8 cellular contexts compared by ENCODE assay signal in the genomic region with DNA sequence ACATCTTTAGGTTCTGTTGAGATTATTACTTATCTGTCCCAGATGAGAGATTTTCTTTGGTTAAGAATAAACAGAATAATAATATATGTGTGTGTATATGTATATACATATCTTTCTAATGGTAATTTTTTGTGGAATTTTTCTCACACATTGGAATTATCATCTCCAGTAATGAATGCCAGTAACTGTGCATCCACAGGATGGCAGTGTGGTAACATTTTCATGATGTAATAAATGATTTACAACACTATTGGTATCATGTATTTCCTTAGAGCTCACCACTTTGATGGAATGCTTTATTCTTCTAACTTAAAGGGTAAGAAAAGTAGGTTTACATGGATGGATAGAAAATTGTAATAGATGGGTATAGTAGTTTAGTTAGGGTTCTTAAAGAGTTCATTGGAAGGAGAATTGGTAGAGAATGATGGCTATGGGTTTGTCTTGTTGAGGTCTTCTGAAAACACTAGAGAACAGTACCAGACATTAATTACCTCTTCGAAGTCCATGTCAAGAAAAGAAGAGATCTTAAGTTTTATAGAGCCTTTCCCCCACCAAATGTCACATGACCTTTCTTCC.
DNase-seq lines count a peak whose midpoint lies in the region; ATAC-seq and TF ChIP-seq lines count a peak whose summit lies in the region.

No MANE protein-coding gene starts in this region.

- no peak for TF ChIP-seq EP300 in upper lobe of left lung (IDR thresholded peaks at IDR 0.05)

- peaks cover 0 to 4% of the 10 kb centered on the region in 2 donors for H3K9me3 Mint-ChIP-seq in natural killer cell
- H3K9me3 Mint-ChIP-seq in natural killer cell treated with Interleukin-12 subunit alpha and Interleukin-12 subunit beta and Interleukin-15 and Interleukin-18, amount 100 ng/mL, for 72 hours = peaks cover 2% of the 10 kb centered on the region

- no peaks in the 10 kb centered on the region for H3K27me3 ChIP-seq in upper lobe of left lung

- ATAC-seq in natural killer cell (peak in 2 of 3 donors; percentile 52 to 62), upper lobe of left lung (ENCODE audit: low FRiP score in 2 of 2) (peak in 1 of 2 donors; percentile 51), HG02970 (IDR thresholded peaks at IDR 0.05; ENCODE audit: low FRiP score, unreplicated experiment) (no peak)
- no peak for ATAC-seq in natural killer cell treated with Interleukin-12 subunit alpha and Interleukin-12 subunit beta and Interleukin-15 and Interleukin-18, amount 100 ng/mL, for 72 hours

- peaks cover 52 to 64% of the 10 kb centered on the region in 2 donors for H3K4me1 Mint-ChIP-seq in natural killer cell
- peaks cover 42% of the 10 kb centered on the region in 2 donors for H3K4me1 Mint-ChIP-seq in natural killer cell treated with Interleukin-12 subunit alpha and Interleukin-12 subunit beta and Interleukin-15 and Interleukin-18, amount 100 ng/mL, for 72 hours (ENCODE audit: low read depth in 2 of 2)

- intact Hi-C loops in natural killer cell (cut with micrococcal nuclease) = loop anchor here (2.0 kb wide), 1 partner anchor 158 kb away; no protein-coding TSS in a partner anchor

- TF ChIP-seq POLR2A in upper lobe of left lung (IDR thresholded peaks at IDR 0.05) = no peak

- H3K9me3 ChIP-seq in upper lobe of left lung = peaks cover 0 to 14% (median 12%) of the 10 kb centered on the region in 4 donors

- no peaks in the 10 kb centered on the region for H3K27me3 Mint-ChIP-seq in natural killer cell (ENCODE audit: low read depth in 2 of 2)
- no peaks in the 10 kb centered on the region for H3K27me3 Mint-ChIP-seq in natural killer cell treated with Interleukin-12 subunit alpha and Interleukin-12 subunit beta and Interleukin-15 and Interleukin-18, amount 100 ng/mL, for 72 hours

- peaks cover 3% of the 10 kb centered on the region for H3K36me3 Mint-ChIP-seq in natural killer cell
- peaks cover 15% of the 10 kb centered on the region for H3K36me3 Mint-ChIP-seq in natural killer cell treated with Interleukin-12 subunit alpha and Interleukin-12 subunit beta and Interleukin-15 and Interleukin-18, amount 100 ng/mL, for 72 hours

- WGBS in upper lobe of left lung, 2 donors = 85 to 88% methylated on average over 1 of the region's 1 CpG

- TF ChIP-seq CTCF in natural killer cell (IDR thresholded peaks at IDR 0.05) (peak; percentile 47), WI38 (IDR thresholded peaks at IDR 0.05; ENCODE audit: low read depth, low read length) (peak; percentile 16; the same call in 1 of the 2 replicates), upper lobe of left lung (IDR thresholded peaks at IDR 0.05) (peak in 5 of 6 experiments; percentile 39 to 73 (median 59))

- H3K4me3 Mint-ChIP-seq in natural killer cell = no peak overlapping the region
- H3K4me3 Mint-ChIP-seq in natural killer cell treated with Interleukin-12 subunit alpha and Interleukin-12 subunit beta and Interleukin-15 and Interleukin-18, amount 100 ng/mL, for 72 hours = no peak overlapping the region

- peaks cover 0 to 37% (median 12%) of the 10 kb centered on the region in 4 donors for H3K4me1 ChIP-seq in upper lobe of left lung

- H3K27ac ChIP-seq in upper lobe of left lung = no peak overlapping the region

- H3K4me3 ChIP-seq in WI38 (ENCODE audit: low read depth, low read length) = no peak overlapping the region
- no peak overlapping the region for H3K4me3 ChIP-seq in upper lobe of left lung

- DNase-seq in natural killer cell = no peak
- no peak for DNase-seq in natural killer cell treated with Interleukin-12 subunit alpha and Interleukin-12 subunit beta and Interleukin-15 and Interleukin-18, amount 100 ng/mL, for 72 hours (ENCODE audit: low spot score)
- peak; percentile 17 for DNase-seq in hepatic stellate cell (ENCODE audit: low spot score)
- no peak for DNase-seq in upper lobe of left lung
- no peak for DNase-seq in activated CD4-positive, alpha-beta T cell treated with anti-CD3 and anti-CD28 coated beads, Interleukin-2, amount 50 U/mL, for 4 hours
- DNase-seq in activated CD4-positive, CD25-positive, alpha-beta regulatory T cell treated with anti-CD3 and anti-CD28 coated beads, Interleukin-2, amount 50 U/mL, for 72 hours = no peak

- H3K27ac Mint-ChIP-seq in natural killer cell = peak overlapping the region in 1 of 2 donors; percentile 66
- peak overlapping the region in 1 of 2 donors; percentile 4 for H3K27ac Mint-ChIP-seq in natural killer cell treated with Interleukin-12 subunit alpha and Interleukin-12 subunit beta and Interleukin-15 and Interleukin-18, amount 100 ng/mL, for 72 hours

- peaks cover 0 to 5% (median 0%) of the 10 kb centered on the region in 4 donors for H3K36me3 ChIP-seq in upper lobe of left lung

Comparison
In these comparisons a context has a peak if more than half of its experiments do, and no peak if none do; other contexts are left out.
1. ATAC-seq: peak in natural killer cell (2 of 3); none in natural killer cell treated with Interleukin-12 subunit alpha and Interleukin-12 subunit beta and Interleukin-15 and Interleukin-18, amount 100 ng/mL, for 72 hours (0 of 2) and HG02970 (single experiment).
2. Peak in every context shown above with its lines, with median percentiles within 50 percentile points of each other: CTCF ChIP-seq.